18 cellular contexts compared by ENCODE assay signal in the genomic region with DNA sequence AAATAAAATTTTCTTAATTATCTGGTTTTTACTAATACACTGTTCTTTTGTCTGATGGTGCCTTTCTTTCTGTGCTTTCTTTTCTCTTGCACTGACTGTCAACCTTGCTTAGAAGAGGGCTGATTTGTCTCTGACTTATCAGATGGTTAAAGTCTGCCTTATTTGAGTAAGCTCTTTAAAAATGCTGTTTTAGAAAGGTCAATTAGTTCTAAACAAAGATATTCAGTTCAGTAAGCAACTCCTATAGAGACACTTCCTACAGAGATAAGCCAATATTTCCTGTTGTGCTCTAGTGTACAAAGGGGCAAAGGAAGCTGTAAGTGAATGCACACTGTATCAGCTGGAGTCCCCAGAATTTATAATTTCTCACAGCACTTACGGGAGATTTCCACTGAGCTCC.
DNase-seq lines count a peak whose midpoint lies in the region; ATAC-seq and TF ChIP-seq lines count a peak whose summit lies in the region.
"Had no signal": no experiment of that assay in that cellular context is flagged by ENCODE, and none has a peak within 500 bp of the region (broad histone marks: within the 10 kb centered on the region; RNA-seq: fewer than 3 reads in every experiment).

No MANE protein-coding gene starts in this region.

- H3K4me1 ChIP-seq in Loucy (ENCODE audit: insufficient read depth, low read length, poor library complexity, severe bottlenecking) (peaks cover 28% of the 10 kb centered on the region), esophagus muscularis mucosa (peaks cover 6 to 16% (median 10%) of the 10 kb centered on the region in 4 donors)

- no peak for TF ChIP-seq POLR2A in esophagus muscularis mucosa (IDR thresholded peaks at IDR 0.05; ENCODE audit: low read depth)

- no peaks in the 10 kb centered on the region for H3K9me2 ChIP-seq in Loucy (replicated peaks; ENCODE audit: low read depth, low read length)

- H3K9me3 Mint-ChIP-seq in nephron, result no peaks in the 10 kb centered on the region
- no peaks in the 10 kb centered on the region for H3K9me3 Mint-ChIP-seq in activated T-helper 2 cell treated with anti-CD3 and anti-CD28 coated beads, Interferon-gamma antibody, Interleukin-2, Interleukin-4, amounts not matched to agents 10 μg/mL and 5 μg/mL and 100 μg/mL, durations not matched to agents 14 hours and 24 hours and 36 hours
- H3K9me3 Mint-ChIP-seq: activated T-cell treated with anti-CD3 and anti-CD28 coated beads, Interleukin-2, amount 50 U/mL, for 4 hours; immature natural killer cell; naive B cell had no signal

- no peaks in the 10 kb centered on the region for H3K79me2 ChIP-seq in Loucy (ENCODE audit: insufficient read depth, low read length)

- no peak overlapping the region for H3K4me3 Mint-ChIP-seq in nephron
- no peak overlapping the region for H3K4me3 Mint-ChIP-seq in activated T-helper 2 cell treated with anti-CD3 and anti-CD28 coated beads, Interferon-gamma antibody, Interleukin-2, Interleukin-4, amounts not matched to agents 10 μg/mL and 5 μg/mL and 100 μg/mL, durations not matched to agents 14 hours and 24 hours and 36 hours (ENCODE audit: low read depth)
- H3K4me3 Mint-ChIP-seq: activated T-cell treated with anti-CD3 and anti-CD28 coated beads, Interleukin-2, amount 50 U/mL, for 4 hours; immature natural killer cell had no signal

- peak overlapping the region; percentile 12 to 72 (median 56) for H3K27ac Mint-ChIP-seq in nephron
- no peak overlapping the region for H3K27ac Mint-ChIP-seq in activated T-helper 2 cell treated with anti-CD3 and anti-CD28 coated beads, Interferon-gamma antibody, Interleukin-2, Interleukin-4, amounts not matched to agents 10 μg/mL and 5 μg/mL and 100 μg/mL, durations not matched to agents 14 hours and 24 hours and 36 hours

- no peak for ATAC-seq in GM18907 (IDR thresholded peaks at IDR 0.05; ENCODE audit: unreplicated experiment)
- ATAC-seq: activated T-cell treated with anti-CD3 and anti-CD28 coated beads, Interleukin-2, amount 50 U/mL, for 4 hours; right cardiac atrium had no signal

- peaks cover 35% of the 10 kb centered on the region for H3K4me1 Mint-ChIP-seq in nephron
- H3K4me1 Mint-ChIP-seq in activated T-helper 2 cell treated with anti-CD3 and anti-CD28 coated beads, Interferon-gamma antibody, Interleukin-2, Interleukin-4, amounts not matched to agents 10 μg/mL and 5 μg/mL and 100 μg/mL, durations not matched to agents 14 hours and 24 hours and 36 hours (ENCODE audit: low read depth), result peaks cover 10% of the 10 kb centered on the region

- no peak overlapping the region for H3K27ac ChIP-seq in esophagus muscularis mucosa (replicated peaks in 1 of 4)
- H3K27ac ChIP-seq: dorsolateral prefrontal cortex, HL-60 had no signal

- peak; percentile 25 for DNase-seq in EH (ENCODE audit: low read depth)
- peak; percentile 18 to 72 for DNase-seq in dermis microvascular lymphatic vessel endothelial cell (ENCODE audit: low read depth in 2 of 2)
- DNase-seq in activated T-helper 2 cell treated with anti-CD3 and anti-CD28 coated beads, Interferon-gamma antibody, Interleukin-2, Interleukin-4, amounts not matched to agents 10 μg/mL and 5 μg/mL and 100 μg/mL, durations not matched to agents 14 hours and 24 hours and 36 hours (ENCODE audit: low spot score), result no peak
- no peak for DNase-seq in MG63
- DNase-seq in esophagus muscularis mucosa (ENCODE audit: extremely low spot score), result no peak
- DNase-seq: activated CD4-positive, alpha-beta T cell treated with anti-CD3 and anti-CD28 coated beads for 1 hour; activated T-cell treated with anti-CD3 and anti-CD28 coated beads, Interleukin-2, amount 50 U/mL, for 4 hours; amygdala; C1 segment of cervical spinal cord; dorsolateral prefrontal cortex; immature natural killer cell; naive B cell; right cardiac atrium had no signal

- peak overlapping the region; percentile 65 for H3K4me2 ChIP-seq in Loucy (ENCODE audit: low read depth, low read length, poor library complexity, severe bottlenecking)

- H3K36me3 ChIP-seq in Loucy (ENCODE audit: insufficient read depth, low read length), result no peaks in the 10 kb centered on the region
- no peaks in the 10 kb centered on the region for H3K36me3 ChIP-seq in MG63
- no peaks in the 10 kb centered on the region for H3K36me3 ChIP-seq in esophagus muscularis mucosa
- H3K36me3 ChIP-seq: HAP-1 had no signal

- H3K36me3 Mint-ChIP-seq in nephron (ENCODE audit: low read depth), result no peaks in the 10 kb centered on the region
- no peaks in the 10 kb centered on the region for H3K36me3 Mint-ChIP-seq in activated T-helper 2 cell treated with anti-CD3 and anti-CD28 coated beads, Interferon-gamma antibody, Interleukin-2, Interleukin-4, amounts not matched to agents 10 μg/mL and 5 μg/mL and 100 μg/mL, durations not matched to agents 14 hours and 24 hours and 36 hours (ENCODE audit: low read depth)
- H3K36me3 Mint-ChIP-seq: immature natural killer cell, naive B cell had no signal

- H4K20me1 ChIP-seq in Loucy (ENCODE audit: insufficient read depth, low read length, poor library complexity, severe bottlenecking), result peaks cover 3% of the 10 kb centered on the region

- no peaks in the 10 kb centered on the region for H3K27me3 Mint-ChIP-seq in nephron (ENCODE audit: low read depth)
- H3K27me3 Mint-ChIP-seq in activated T-helper 2 cell treated with anti-CD3 and anti-CD28 coated beads, Interferon-gamma antibody, Interleukin-2, Interleukin-4, amounts not matched to agents 10 μg/mL and 5 μg/mL and 100 μg/mL, durations not matched to agents 14 hours and 24 hours and 36 hours (ENCODE audit: low read depth), result no peaks in the 10 kb centered on the region
- H3K27me3 Mint-ChIP-seq: naive B cell had no signal

- intact Hi-C loops in activated T-helper 2 cell treated with anti-CD3 and anti-CD28 coated beads, Interferon-gamma antibody, Interleukin-2, Interleukin-4, amounts not matched to agents 10 μg/mL and 5 μg/mL and 100 μg/mL, durations not matched to agents 14 hours and 24 hours and 36 hours (cut with micrococcal nuclease), result no loop called here
- intact Hi-C loops in esophagus muscularis mucosa (cut with DNase I), result no loop called here

- H3F3A ChIP-seq in Loucy (ENCODE audit: low read depth), result peaks cover 18% of the 10 kb centered on the region

- WGBS in esophagus muscularis mucosa, result 74% methylated on average over 1 of the region's 1 CpG

- H3K27me3 ChIP-seq in Loucy (ENCODE audit: insufficient read depth, low read length, poor library complexity, severe bottlenecking) (no peaks in the 10 kb centered on the region), MG63 (no peaks in the 10 kb centered on the region), esophagus muscularis mucosa (no peaks in the 10 kb centered on the region)
- H3K27me3 ChIP-seq: dorsolateral prefrontal cortex had no signal

- peak overlapping the region; percentile 22 for H3K9ac ChIP-seq in Loucy (ENCODE audit: low read depth, low read length, poor library complexity, severe bottlenecking)

- H2AFZ ChIP-seq in Loucy (ENCODE audit: low read length), result no peak overlapping the region

- no peak for TF ChIP-seq EP300 in esophagus muscularis mucosa (IDR thresholded peaks at IDR 0.05)

- TF ChIP-seq CTCF in Loucy (conservative IDR thresholded peaks at IDR 0.05; ENCODE audit: low read length) (no peak), nephron (IDR thresholded peaks at IDR 0.05; ENCODE audit: unreplicated experiment in 3 of 3) (no peak), esophagus muscularis mucosa (IDR thresholded peaks at IDR 0.05) (no peak)

- H3K4me3 ChIP-seq in Loucy (ENCODE audit: low read length, poor library complexity, severe bottlenecking) (peak overlapping the region; percentile 44), MG63 (no peak overlapping the region), esophagus muscularis mucosa (no peak overlapping the region)
- H3K4me3 ChIP-seq: dorsolateral prefrontal cortex, HAP-1 had no signal

- H3K9me3 ChIP-seq in Loucy (ENCODE audit: insufficient read depth, low read depth, low read length), result no peaks in the 10 kb centered on the region
- no peaks in the 10 kb centered on the region for H3K9me3 ChIP-seq in MG63
- no peaks in the 10 kb centered on the region for H3K9me3 ChIP-seq in esophagus muscularis mucosa
- H3K9me3 ChIP-seq: HAP-1 had no signal

Comparison
In these comparisons a context has a peak if more than half of its experiments do, and no peak if none do; other contexts are left out.
1. DNase-seq: peak in EH (single experiment) and dermis microvascular lymphatic vessel endothelial cell (2 of 2); none in activated T-helper 2 cell treated with anti-CD3 and anti-CD28 coated beads, Interferon-gamma antibody, Interleukin-2, Interleukin-4, amounts not matched to agents 10 μg/mL and 5 μg/mL and 100 μg/mL, durations not matched to agents 14 hours and 24 hours and 36 hours (single experiment), MG63 (single experiment) and esophagus muscularis mucosa (single experiment).